Comparison of ENCODE assay signal across 12 cellular contexts in the genomic region with DNA sequence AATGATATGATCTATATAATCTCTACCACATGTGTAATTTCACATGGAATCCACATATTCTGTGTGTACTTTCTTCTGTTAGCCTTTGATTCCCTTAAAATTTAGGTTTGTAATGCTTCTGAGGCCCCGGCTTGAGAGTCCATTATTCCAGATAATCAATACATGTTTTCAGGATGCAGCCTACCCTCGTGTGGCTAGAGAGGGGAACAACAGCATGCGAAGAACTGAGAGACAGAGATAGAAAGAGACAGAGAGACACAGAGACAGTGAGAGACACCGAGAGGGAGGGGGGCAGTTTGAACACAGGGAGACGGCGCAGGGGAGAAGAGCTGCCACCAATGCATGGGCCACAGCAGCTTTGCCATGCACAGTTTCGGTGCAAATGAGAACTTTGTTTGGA.
DNase-seq lines count a peak whose midpoint lies in the region; ATAC-seq and TF ChIP-seq lines count a peak whose summit lies in the region.
"Had no signal": no experiment of that assay in that cellular context is flagged by ENCODE, and none has a peak within 500 bp of the region (broad histone marks: within the 10 kb centered on the region; RNA-seq: fewer than 3 reads in every experiment).

No MANE protein-coding gene starts in this region.

- H3K27ac ChIP-seq in SK-N-SH (ENCODE audit: low read depth in 2 of 2, low read length in 1 of 2) (no peak overlapping the region), tibial nerve (peak overlapping the region in 1 of 4 donors; percentile 47)
- H3K27ac ChIP-seq: BLaER1 treated with 17β-estradiol and CSF1 and Interleukin-3, amounts not matched to agents 10 nM and 100 nM; SK-N-MC had no signal

- POLR2A ChIA-PET in SK-N-SH (lab: Yijun Ruan, JAX), result no interaction called here

- H3K36me3 ChIP-seq in SK-N-SH (replicated peaks in 1 of 2; ENCODE audit: control insufficient read depth in 1 of 2, insufficient read depth in 2 of 2, low read length in 1 of 2), result no peaks in the 10 kb centered on the region
- no peaks in the 10 kb centered on the region for H3K36me3 ChIP-seq in tibial nerve
- H3K36me3 ChIP-seq: BLaER1 treated with 17β-estradiol and CSF1 and Interleukin-3, amounts not matched to agents 10 nM and 100 nM had no signal

- H3F3A ChIP-seq in SK-N-SH (replicated peaks; ENCODE audit: insufficient read depth), result no peaks in the 10 kb centered on the region

- DNase-seq in SK-N-SH (peak; percentile 61), NCI-H526 (lab: John Stamatoyannopoulos, UW) (peak; percentile 21 to 52), choroid plexus epithelial cell (ENCODE audit: low read depth) (peak; percentile 50), skeletal muscle cell (ENCODE audit: low read depth) (peak; percentile 1), DMS153 (lab: John Stamatoyannopoulos, UW) (no peak), tibial nerve (ENCODE audit: low spot score in 2 of 2) (no peak)
- DNase-seq in effector CD4-positive, alpha-beta T cell, result no peak
- DNase-seq: effector CD8-positive, alpha-beta T cell; immature natural killer cell had no signal

- no peaks in the 10 kb centered on the region for H3K9me3 ChIP-seq in SK-N-SH
- no peaks in the 10 kb centered on the region for H3K9me3 ChIP-seq in tibial nerve

- no peaks in the 10 kb centered on the region for H4K20me1 ChIP-seq in SK-N-SH (ENCODE audit: insufficient read depth)
- H4K20me1 ChIP-seq: BLaER1 treated with 17β-estradiol and CSF1 and Interleukin-3, amounts not matched to agents 10 nM and 100 nM had no signal

- no peak overlapping the region for H2AFZ ChIP-seq in SK-N-SH (ENCODE audit: low read depth)

- TF ChIP-seq CTCF in SK-N-SH (IDR thresholded peaks at IDR 0.05) (peak; percentile 13; the same call in 1 of the 2 replicates), choroid plexus epithelial cell (conservative IDR thresholded peaks at IDR 0.05; ENCODE audit: low read depth, low read length) (peak; percentile 75), tibial nerve (IDR thresholded peaks at IDR 0.05) (no peak)

- H3K4me3 ChIP-seq in SK-N-SH (ENCODE audit: low read depth in 2 of 2, low read length in 1 of 2), result no peak overlapping the region; a peak in 1 of 4 replicates
- H3K4me3 ChIP-seq in choroid plexus epithelial cell (ENCODE audit: low read depth, low read length), result no peak overlapping the region
- H3K4me3 ChIP-seq in skeletal muscle cell (ENCODE audit: low read depth, low read length), result no peak overlapping the region
- no peak overlapping the region for H3K4me3 ChIP-seq in tibial nerve
- H3K4me3 ChIP-seq: BLaER1 treated with 17β-estradiol and CSF1 and Interleukin-3, amounts not matched to agents 10 nM and 100 nM; SK-N-MC had no signal

- no peak for ATAC-seq in SK-N-SH treated with all-trans-retinoic acid at 6 μM for 48 hours

- H3K79me2 ChIP-seq in SK-N-SH (ENCODE audit: insufficient read depth), result no peaks in the 10 kb centered on the region

- TF ChIP-seq POLR2A in tibial nerve (IDR thresholded peaks at IDR 0.05), result no peak

- CTCF ChIA-PET in SK-N-SH (lab: Yijun Ruan, JAX), result interaction anchor here (0.8 to 4.7 kb wide), 5 partner anchors 10 to 415 kb away, joined by 3 to 32 read pairs (median 4); no protein-coding TSS in a partner anchor

- H3K4me1 ChIP-seq in SK-N-SH (ENCODE audit: control insufficient read depth in 1 of 2, insufficient read depth in 2 of 2, low read depth in 1 of 2, low read length in 1 of 2) (peaks cover 0 to 5% of the 10 kb centered on the region in 2 experiments; a peak in 1 of 4 replicates), tibial nerve (peaks cover 0 to 4% (median 0%) of the 10 kb centered on the region in 4 donors)

- TF ChIP-seq RAD21 in SK-N-SH (IDR thresholded peaks at IDR 0.05; ENCODE audit: low read length), result peak; percentile 69

- no peak overlapping the region for H3K4me2 ChIP-seq in SK-N-SH

- H3K9me2 ChIP-seq in SK-N-SH, result no peaks in the 10 kb centered on the region

- no peaks in the 10 kb centered on the region for H3K27me3 ChIP-seq in SK-N-SH (ENCODE audit: insufficient read depth)
- H3K27me3 ChIP-seq in tibial nerve, result no peaks in the 10 kb centered on the region
- H3K27me3 ChIP-seq: BLaER1 treated with 17β-estradiol and CSF1 and Interleukin-3, amounts not matched to agents 10 nM and 100 nM had no signal

- no peak overlapping the region for H3K9ac ChIP-seq in SK-N-SH
- H3K9ac ChIP-seq: BLaER1 treated with 17β-estradiol and CSF1 and Interleukin-3, amounts not matched to agents 10 nM and 100 nM had no signal

- WGBS in SK-N-SH (ENCODE audit: low lambda C conversion rate), result 46% methylated on average over 7 of the region's 7 CpGs
- 52 to 66% methylated on average over 7 of the region's 7 CpGs for WGBS in tibial nerve, 2 donors

- TF ChIP-seq EP300 in SK-N-SH (IDR thresholded peaks at IDR 0.05; ENCODE audit: borderline replicate concordance in 1 of 2, low read depth in 1 of 2, low read length in 1 of 2) (no peak), tibial nerve (IDR thresholded peaks at IDR 0.05) (no peak)

TF ChIP-seq in SK-N-SH, 30 proteins besides CTCF, POLR2A, EP300 and RAD21:
- TF ChIP-seq MXI1 (IDR thresholded peaks at IDR 0.05; ENCODE audit: low read depth, low read length) (no peak), SIN3A (IDR thresholded peaks at IDR 0.05; ENCODE audit: borderline replicate concordance, low read depth, low read length) (no peak), SMC3 (IDR thresholded peaks at IDR 0.05; ENCODE audit: low read depth, low read length) (peak; percentile 31; the same call in 1 of the 2 replicates), PBX3 (IDR thresholded peaks at IDR 0.05) (no peak), GATA2 (CRISPR knock-in tag; IDR thresholded peaks at IDR 0.05) (no peak), USF1 (IDR thresholded peaks at IDR 0.05; ENCODE audit: borderline replicate concordance, low read depth) (no peak), MAX (IDR thresholded peaks at IDR 0.05; ENCODE audit: low read depth) (no peak), CHD2 (IDR thresholded peaks at IDR 0.05; ENCODE audit: low read length, partially characterized antibody) (no peak)

TF ChIP-seq in SK-N-SH treated with all-trans-retinoic acid at 6 μM for 48 hours, 23 proteins besides CTCF, POLR2A, EP300 and RAD21 (continues in another document):
- TF ChIP-seq ZNF565 (CRISPR knock-in tag; conservative IDR thresholded peaks at IDR 0.05; ENCODE audit: low read depth) (no peak), OSR1 (CRISPR knock-in tag; IDR thresholded peaks at IDR 0.05) (no peak), ARNTL (CRISPR knock-in tag; IDR thresholded peaks at IDR 0.05; ENCODE audit: borderline replicate concordance, low read depth) (no peak), TSHZ2 (CRISPR knock-in tag; IDR thresholded peaks at IDR 0.05) (no peak), RARB (CRISPR knock-in tag; IDR thresholded peaks at IDR 0.05) (no peak), CSDC2 (CRISPR knock-in tag; IDR thresholded peaks at IDR 0.05) (no peak), BACH2 (CRISPR knock-in tag; IDR thresholded peaks at IDR 0.05; ENCODE audit: borderline replicate concordance) (no peak), ZNF8 (CRISPR knock-in tag; IDR thresholded peaks at IDR 0.05) (no peak)
- TF ChIP-seq, protein P1, sequence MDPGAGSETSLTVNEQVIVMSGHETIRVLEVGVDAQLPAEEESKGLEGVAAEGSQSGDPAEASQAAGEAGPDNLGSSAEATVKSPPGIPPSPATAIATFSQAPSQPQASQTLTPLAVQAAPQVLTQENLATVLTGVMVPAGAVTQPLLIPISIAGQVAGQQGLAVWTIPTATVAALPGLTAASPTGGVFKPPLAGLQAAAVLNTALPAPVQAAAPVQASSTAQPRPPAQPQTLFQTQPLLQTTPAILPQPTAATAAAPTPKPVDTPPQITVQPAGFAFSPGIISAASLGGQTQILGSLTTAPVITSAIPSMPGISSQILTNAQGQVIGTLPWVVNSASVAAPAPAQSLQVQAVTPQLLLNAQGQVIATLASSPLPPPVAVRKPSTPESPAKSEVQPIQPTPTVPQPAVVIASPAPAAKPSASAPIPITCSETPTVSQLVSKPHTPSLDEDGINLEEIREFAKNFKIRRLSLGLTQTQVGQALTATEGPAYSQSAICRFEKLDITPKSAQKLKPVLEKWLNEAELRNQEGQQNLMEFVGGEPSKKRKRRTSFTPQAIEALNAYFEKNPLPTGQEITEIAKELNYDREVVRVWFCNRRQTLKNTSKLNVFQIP (CRISPR knock-in tag; IDR thresholded peaks at IDR 0.05; ENCODE audit: borderline replicate concordance, low read depth), result no peak
- TF ChIP-seq, protein P2, sequence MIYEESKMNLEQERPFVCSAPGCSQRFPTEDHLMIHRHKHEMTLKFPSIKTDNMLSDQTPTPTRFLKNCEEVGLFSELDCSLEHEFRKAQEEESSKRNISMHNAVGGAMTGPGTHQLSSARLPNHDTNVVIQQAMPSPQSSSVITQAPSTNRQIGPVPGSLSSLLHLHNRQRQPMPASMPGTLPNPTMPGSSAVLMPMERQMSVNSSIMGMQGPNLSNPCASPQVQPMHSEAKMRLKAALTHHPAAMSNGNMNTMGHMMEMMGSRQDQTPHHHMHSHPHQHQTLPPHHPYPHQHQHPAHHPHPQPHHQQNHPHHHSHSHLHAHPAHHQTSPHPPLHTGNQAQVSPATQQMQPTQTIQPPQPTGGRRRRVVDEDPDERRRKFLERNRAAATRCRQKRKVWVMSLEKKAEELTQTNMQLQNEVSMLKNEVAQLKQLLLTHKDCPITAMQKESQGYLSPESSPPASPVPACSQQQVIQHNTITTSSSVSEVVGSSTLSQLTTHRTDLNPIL (CRISPR knock-in tag; IDR thresholded peaks at IDR 0.05; ENCODE audit: low read depth), result no peak

Comparison
In these comparisons a context has a peak if more than half of its experiments do, and no peak if none do; other contexts are left out.
1. DNase-seq: peak in SK-N-SH (single experiment), NCI-H526 (2 of 2), choroid plexus epithelial cell (single experiment) and skeletal muscle cell (single experiment); none in DMS153 (single experiment), tibial nerve (0 of 2) and effector CD4-positive, alpha-beta T cell (single experiment).
2. CTCF ChIP-seq: peak in SK-N-SH (single experiment) and choroid plexus epithelial cell (single experiment); none in tibial nerve (0 of 5).